Comparison of ENCODE assay signal across 3 cellular contexts in genomic region chr2:101120124-101120996, GRCh38.
TF ChIP-seq lines count a peak whose summit lies in the region.

No MANE protein-coding gene starts in this region.

TF ChIP-seq in SK-N-SH, 30 proteins besides CTCF, POLR2A, EP300 and RAD21 (continued from another document):
- TF ChIP-seq RFX5 (IDR thresholded peaks at IDR 0.05; ENCODE audit: low read length) (no peak), SMC3 (IDR thresholded peaks at IDR 0.05; ENCODE audit: low read depth, low read length) (no peak), EZH2phosphoT487 (IDR thresholded peaks at IDR 0.05; ENCODE audit: borderline replicate concordance, low read depth) (no peak), FOSL2 (IDR thresholded peaks at IDR 0.05; ENCODE audit: borderline replicate concordance, low read depth) (peak; percentile 28; the same call in 1 of the 2 replicates), MAX (IDR thresholded peaks at IDR 0.05; ENCODE audit: low read depth) (peak; percentile 67), GATA2 (CRISPR knock-in tag; IDR thresholded peaks at IDR 0.05) (peak; percentile 27; the same call in 1 of the 2 replicates), TCF12 (IDR thresholded peaks at IDR 0.05) (no peak), NFIC (IDR thresholded peaks at IDR 0.05; ENCODE audit: borderline replicate concordance) (peak; percentile 12; the same call in 1 of the 2 replicates), RCOR1 (IDR thresholded peaks at IDR 0.05; ENCODE audit: low read length) (no peak), TEAD4 (IDR thresholded peaks at IDR 0.05; ENCODE audit: borderline replicate concordance, insufficient read depth) (no peak), PBX3 (IDR thresholded peaks at IDR 0.05) (no peak), JUND (IDR thresholded peaks at IDR 0.05) (no peak), USF2 (IDR thresholded peaks at IDR 0.05; ENCODE audit: borderline replicate concordance, low read depth, low read length) (no peak), MXI1 (IDR thresholded peaks at IDR 0.05; ENCODE audit: low read depth, low read length) (0 out of 2 replicates have a peak, but pooled peaks have one; percentile 40)

TF ChIP-seq in SK-N-SH treated with all-trans-retinoic acid at 6 μM for 48 hours, 23 proteins besides CTCF, POLR2A, EP300 and RAD21:
- TF ChIP-seq, protein P1, sequence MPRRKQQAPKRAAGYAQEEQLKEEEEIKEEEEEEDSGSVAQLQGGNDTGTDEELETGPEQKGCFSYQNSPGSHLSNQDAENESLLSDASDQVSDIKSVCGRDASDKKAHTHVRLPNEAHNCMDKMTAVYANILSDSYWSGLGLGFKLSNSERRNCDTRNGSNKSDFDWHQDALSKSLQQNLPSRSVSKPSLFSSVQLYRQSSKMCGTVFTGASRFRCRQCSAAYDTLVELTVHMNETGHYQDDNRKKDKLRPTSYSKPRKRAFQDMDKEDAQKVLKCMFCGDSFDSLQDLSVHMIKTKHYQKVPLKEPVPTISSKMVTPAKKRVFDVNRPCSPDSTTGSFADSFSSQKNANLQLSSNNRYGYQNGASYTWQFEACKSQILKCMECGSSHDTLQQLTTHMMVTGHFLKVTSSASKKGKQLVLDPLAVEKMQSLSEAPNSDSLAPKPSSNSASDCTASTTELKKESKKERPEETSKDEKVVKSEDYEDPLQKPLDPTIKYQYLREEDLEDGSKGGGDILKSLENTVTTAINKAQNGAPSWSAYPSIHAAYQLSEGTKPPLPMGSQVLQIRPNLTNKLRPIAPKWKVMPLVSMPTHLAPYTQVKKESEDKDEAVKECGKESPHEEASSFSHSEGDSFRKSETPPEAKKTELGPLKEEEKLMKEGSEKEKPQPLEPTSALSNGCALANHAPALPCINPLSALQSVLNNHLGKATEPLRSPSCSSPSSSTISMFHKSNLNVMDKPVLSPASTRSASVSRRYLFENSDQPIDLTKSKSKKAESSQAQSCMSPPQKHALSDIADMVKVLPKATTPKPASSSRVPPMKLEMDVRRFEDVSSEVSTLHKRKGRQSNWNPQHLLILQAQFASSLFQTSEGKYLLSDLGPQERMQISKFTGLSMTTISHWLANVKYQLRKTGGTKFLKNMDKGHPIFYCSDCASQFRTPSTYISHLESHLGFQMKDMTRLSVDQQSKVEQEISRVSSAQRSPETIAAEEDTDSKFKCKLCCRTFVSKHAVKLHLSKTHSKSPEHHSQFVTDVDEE (CRISPR knock-in tag; IDR thresholded peaks at IDR 0.05), result no peak
- no peak for TF ChIP-seq CREB5 (CRISPR knock-in tag; IDR thresholded peaks at IDR 0.05; ENCODE audit: low read depth)
- TF ChIP-seq CSDC2 (CRISPR knock-in tag; IDR thresholded peaks at IDR 0.05), result no peak

TF ChIP-seq in HepG2, 621 proteins besides CTCF, POLR2A, EP300 and RAD21 (continued from another document and continues in another):
- TF ChIP-seq ZSCAN25 (CRISPR knock-in tag; IDR thresholded peaks at IDR 0.05) (0 out of 2 replicates have a peak, but pooled peaks have one; percentile 43), KLF13 (CRISPR knock-in tag; IDR thresholded peaks at IDR 0.05) (no peak), ZNF556 (CRISPR knock-in tag; IDR thresholded peaks at IDR 0.05; ENCODE audit: borderline replicate concordance) (no peak), ADNP (CRISPR knock-in tag; IDR thresholded peaks at IDR 0.05) (0 out of 2 replicates have a peak, but pooled peaks have one; percentile 13), ZNF337 (CRISPR knock-in tag; IDR thresholded peaks at IDR 0.05; ENCODE audit: borderline replicate concordance, low read depth) (peak; percentile 72; the same call in 1 of the 2 replicates), ZSCAN12 (CRISPR knock-in tag; IDR thresholded peaks at IDR 0.05) (no peak), MIER3 (CRISPR knock-in tag; IDR thresholded peaks at IDR 0.05; ENCODE audit: borderline replicate concordance) (peak; percentile 46; the same call in 1 of the 2 replicates), ZXDC (CRISPR knock-in tag; IDR thresholded peaks at IDR 0.05) (no peak; the same call in 1 of the 2 replicates), ZNF746 (CRISPR knock-in tag; IDR thresholded peaks at IDR 0.05) (no peak), TBP (CRISPR knock-in tag; IDR thresholded peaks at IDR 0.05) (0 out of 2 replicates have a peak, but pooled peaks have one; percentile 21), ELF1 (CRISPR knock-in tag; IDR thresholded peaks at IDR 0.05) (peak; percentile 44), ZNF318 (CRISPR knock-in tag; IDR thresholded peaks at IDR 0.05) (0 out of 2 replicates have a peak, but pooled peaks have one; percentile 41), ZNF501 (CRISPR knock-in tag; IDR thresholded peaks at IDR 0.05) (no peak; the same call in 1 of the 2 replicates), ZSCAN9 (CRISPR knock-in tag; IDR thresholded peaks at IDR 0.05; ENCODE audit: borderline replicate concordance) (peak; percentile 89; the same call in 1 of the 2 replicates), ZNF672 (CRISPR knock-in tag; IDR thresholded peaks at IDR 0.05) (no peak), TRIM24 (CRISPR knock-in tag; IDR thresholded peaks at IDR 0.05) (no peak), XBP1 (CRISPR knock-in tag; IDR thresholded peaks at IDR 0.05) (no peak), ZGPAT (CRISPR knock-in tag; IDR thresholded peaks at IDR 0.05) (peak; percentile 78), MEF2D (CRISPR knock-in tag; IDR thresholded peaks at IDR 0.05) (peak; percentile 71; the same call in 1 of the 2 replicates), ARID2 (CRISPR knock-in tag; IDR thresholded peaks at IDR 0.05; ENCODE audit: borderline replicate concordance) (no peak), DMAP1 (CRISPR knock-in tag; IDR thresholded peaks at IDR 0.05) (peak; percentile 91), ZBTB1 (CRISPR knock-in tag; IDR thresholded peaks at IDR 0.05; ENCODE audit: borderline replicate concordance) (0 out of 2 replicates have a peak, but pooled peaks have one; percentile 16)
- TF ChIP-seq, protein P2, sequence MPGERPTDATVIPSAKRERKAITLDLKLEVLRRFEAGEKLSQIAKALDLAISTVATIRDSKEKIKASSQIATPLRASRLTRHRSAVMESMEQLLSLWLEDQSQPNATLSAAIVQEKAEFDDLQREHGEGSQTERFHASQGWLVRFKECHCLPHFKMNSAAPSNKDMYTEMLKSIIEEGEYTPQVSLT (CRISPR knock-in tag; IDR thresholded peaks at IDR 0.05; ENCODE audit: borderline replicate concordance, low read depth), result no peak
- TF ChIP-seq, protein P3, sequence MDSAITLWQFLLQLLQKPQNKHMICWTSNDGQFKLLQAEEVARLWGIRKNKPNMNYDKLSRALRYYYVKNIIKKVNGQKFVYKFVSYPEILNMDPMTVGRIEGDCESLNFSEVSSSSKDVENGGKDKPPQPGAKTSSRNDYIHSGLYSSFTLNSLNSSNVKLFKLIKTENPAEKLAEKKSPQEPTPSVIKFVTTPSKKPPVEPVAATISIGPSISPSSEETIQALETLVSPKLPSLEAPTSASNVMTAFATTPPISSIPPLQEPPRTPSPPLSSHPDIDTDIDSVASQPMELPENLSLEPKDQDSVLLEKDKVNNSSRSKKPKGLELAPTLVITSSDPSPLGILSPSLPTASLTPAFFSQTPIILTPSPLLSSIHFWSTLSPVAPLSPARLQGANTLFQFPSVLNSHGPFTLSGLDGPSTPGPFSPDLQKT (CRISPR knock-in tag; IDR thresholded peaks at IDR 0.05; ENCODE audit: borderline replicate concordance), result no peak
- TF ChIP-seq, protein P4, sequence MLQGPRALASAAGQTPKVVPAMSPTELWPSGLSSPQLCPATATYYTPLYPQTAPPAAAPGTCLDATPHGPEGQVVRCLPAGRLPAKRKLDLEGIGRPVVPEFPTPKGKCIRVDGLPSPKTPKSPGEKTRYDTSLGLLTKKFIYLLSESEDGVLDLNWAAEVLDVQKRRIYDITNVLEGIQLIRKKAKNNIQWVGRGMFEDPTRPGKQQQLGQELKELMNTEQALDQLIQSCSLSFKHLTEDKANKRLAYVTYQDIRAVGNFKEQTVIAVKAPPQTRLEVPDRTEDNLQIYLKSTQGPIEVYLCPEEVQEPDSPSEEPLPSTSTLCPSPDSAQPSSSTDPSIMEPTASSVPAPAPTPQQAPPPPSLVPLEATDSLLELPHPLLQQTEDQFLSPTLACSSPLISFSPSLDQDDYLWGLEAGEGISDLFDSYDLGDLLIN (CRISPR knock-in tag; IDR thresholded peaks at IDR 0.05; ENCODE audit: borderline replicate concordance), result 0 out of 2 replicates have a peak, but pooled peaks have one; percentile 60
